Comparison of ENCODE assay signal across 8 cellular contexts in genomic region chr4:129641179-129641578, GRCh38.
DNase-seq lines count a peak whose midpoint lies in the region; ATAC-seq, FAIRE-seq and TF ChIP-seq lines count a peak whose summit lies in the region.

No MANE protein-coding gene starts in this region.

- FAIRE-seq in D721Med (lab: Jason Lieb, UNC): peak; percentile 72

- peak; percentile 78 for TF ChIP-seq CTCF in D721Med (IDR thresholded peaks at IDR 0.05; ENCODE audit: insufficient read depth, missing control alignments)

- ATAC-seq in GM19372 (IDR thresholded peaks at IDR 0.05; ENCODE audit: low read depth, unreplicated experiment) (peak; percentile 82), HG03469 (IDR thresholded peaks at IDR 0.05; ENCODE audit: unreplicated experiment) (peak; percentile 64)

- DNase-seq in D721Med (ENCODE audit: insufficient read length, low spot score): no peak
- peak; percentile 31 for DNase-seq in RPMI7951 (ENCODE audit: low read depth)
- peak; percentile 48 for DNase-seq in amniotic epithelial cell (ENCODE audit: low read depth)
- DNase-seq in iPS-NIHi11 (ENCODE audit: low spot score): peak; percentile 27
- peak; percentile 50 for DNase-seq in stimulated activated CD4-positive, alpha-beta T cell treated with anti-CD3 and anti-CD28 coated beads, Interleukin-15, amount 100 ng/mL, for 24 hours
- DNase-seq in NCI-H2107 treated with DMSO at 0.1 percent for 48 hours (lab: John Stamatoyannopoulos, UW; ENCODE audit: unreplicated experiment): no peak

Comparison
In these comparisons a context has a peak if more than half of its experiments do, and no peak if none do; other contexts are left out.
1. DNase-seq: peak in RPMI7951 (single experiment), amniotic epithelial cell (single experiment), iPS-NIHi11 (single experiment) and stimulated activated CD4-positive, alpha-beta T cell treated with anti-CD3 and anti-CD28 coated beads, Interleukin-15, amount 100 ng/mL, for 24 hours (single experiment); none in D721Med (single experiment) and NCI-H2107 treated with DMSO at 0.1 percent for 48 hours (single experiment).